ENCODE assay signal across 11 cellular contexts in the genomic region with DNA sequence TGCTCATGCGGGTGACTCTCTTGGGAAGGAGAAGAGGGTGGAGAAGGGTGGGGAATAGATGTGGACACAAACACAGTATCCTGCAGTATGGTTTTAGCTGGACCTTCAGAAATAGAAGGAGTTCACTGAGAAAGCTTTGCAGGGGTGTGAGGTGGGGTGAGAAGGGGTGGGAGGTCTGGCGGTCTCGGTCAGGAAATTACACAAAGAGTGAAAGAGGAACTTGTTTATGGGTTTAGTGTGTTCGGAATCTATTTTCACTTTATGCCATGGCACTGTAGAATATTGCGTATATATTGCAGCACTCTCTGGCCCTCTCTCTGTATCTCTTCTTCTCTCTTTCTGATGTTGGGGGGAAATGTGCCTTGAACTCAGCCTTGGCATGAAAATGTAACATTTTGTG.
DNase-seq lines count a peak whose midpoint lies in the region; ATAC-seq and TF ChIP-seq lines count a peak whose summit lies in the region.
"Had no signal": no experiment of that assay in that cellular context is flagged by ENCODE, and none has a peak within 500 bp of the region (broad histone marks: within the 10 kb centered on the region; RNA-seq: fewer than 3 reads in every experiment).

No MANE protein-coding gene starts in this region.

- peaks cover 5% of the 10 kb centered on the region for H3K9me3 Mint-ChIP-seq in activated T-helper 1 cell treated with anti-CD3 and anti-CD28 coated beads, Interleukin-12 subunit alpha, Interleukin-12 subunit beta, Interleukin-2, Interleukin-4 antibody, amounts not matched to agents 30 ng/mL and 10 ng/mL and 1 ng/mL, durations not matched to agents 14 hours and 24 hours and 36 hours
- peaks cover 4% of the 10 kb centered on the region for H3K9me3 Mint-ChIP-seq in type B pancreatic cell
- H3K9me3 Mint-ChIP-seq: CD4-positive, alpha-beta T cell had no signal

- H4K20me1 ChIP-seq in OCI-LY3 (ENCODE audit: insufficient read depth, low read length), result no peaks in the 10 kb centered on the region

- H3K4me3 ChIP-seq in OCI-LY3 (ENCODE audit: low read length), result no peak overlapping the region

- POLR2A ChIA-PET in GM10248 (lab: Yijun Ruan, JAX), result no interaction called here

- no peaks in the 10 kb centered on the region for H3K79me2 ChIP-seq in OCI-LY3 (ENCODE audit: low read length)

- H3K27ac Mint-ChIP-seq in activated T-helper 1 cell treated with anti-CD3 and anti-CD28 coated beads, Interleukin-12 subunit alpha, Interleukin-12 subunit beta, Interleukin-2, Interleukin-4 antibody, amounts not matched to agents 30 ng/mL and 10 ng/mL and 1 ng/mL, durations not matched to agents 14 hours and 24 hours and 36 hours, result no peak overlapping the region
- no peak overlapping the region for H3K27ac Mint-ChIP-seq in type B pancreatic cell
- H3K27ac Mint-ChIP-seq: CD4-positive, alpha-beta T cell had no signal

- H2AFZ ChIP-seq in OCI-LY3 (ENCODE audit: low read depth, low read length), result no peak overlapping the region

- no peaks in the 10 kb centered on the region for H3K36me3 Mint-ChIP-seq in activated T-helper 1 cell treated with anti-CD3 and anti-CD28 coated beads, Interleukin-12 subunit alpha, Interleukin-12 subunit beta, Interleukin-2, Interleukin-4 antibody, amounts not matched to agents 30 ng/mL and 10 ng/mL and 1 ng/mL, durations not matched to agents 14 hours and 24 hours and 36 hours (ENCODE audit: low read depth)
- H3K36me3 Mint-ChIP-seq in type B pancreatic cell, result no peaks in the 10 kb centered on the region

- H3K4me1 ChIP-seq in OCI-LY3 (ENCODE audit: low read length), result peaks cover 10% of the 10 kb centered on the region; the same call in 1 of the 2 replicates

- H3K4me3 Mint-ChIP-seq in activated T-helper 1 cell treated with anti-CD3 and anti-CD28 coated beads, Interleukin-12 subunit alpha, Interleukin-12 subunit beta, Interleukin-2, Interleukin-4 antibody, amounts not matched to agents 30 ng/mL and 10 ng/mL and 1 ng/mL, durations not matched to agents 14 hours and 24 hours and 36 hours, result no peak overlapping the region
- no peak overlapping the region for H3K4me3 Mint-ChIP-seq in type B pancreatic cell
- H3K4me3 Mint-ChIP-seq: CD4-positive, alpha-beta T cell; central memory CD8-positive, alpha-beta T cell had no signal

- no peak overlapping the region for H3K9ac ChIP-seq in OCI-LY3 (ENCODE audit: low read length)

- H3K4me2 ChIP-seq in OCI-LY3 (ENCODE audit: low read length), result peak overlapping the region; percentile 31

- H3K9me3 ChIP-seq in OCI-LY3 (ENCODE audit: insufficient read depth, low read length), result no peaks in the 10 kb centered on the region

- H3K27ac ChIP-seq in OCI-LY3 (ENCODE audit: low read length), result no peak overlapping the region

- peaks cover 9% of the 10 kb centered on the region; the same call in 1 of the 2 replicates for H3K27me3 ChIP-seq in OCI-LY3 (ENCODE audit: low read depth, low read length)

- H3K27me3 Mint-ChIP-seq in activated T-helper 1 cell treated with anti-CD3 and anti-CD28 coated beads, Interleukin-12 subunit alpha, Interleukin-12 subunit beta, Interleukin-2, Interleukin-4 antibody, amounts not matched to agents 30 ng/mL and 10 ng/mL and 1 ng/mL, durations not matched to agents 14 hours and 24 hours and 36 hours (ENCODE audit: insufficient read depth), result peaks cover 2% of the 10 kb centered on the region
- no peaks in the 10 kb centered on the region for H3K27me3 Mint-ChIP-seq in type B pancreatic cell

- ATAC-seq in GM19455 (IDR thresholded peaks at IDR 0.05; ENCODE audit: unreplicated experiment) (peak; percentile 87), HG03064 (IDR thresholded peaks at IDR 0.05; ENCODE audit: low read depth, unreplicated experiment) (peak; percentile 79)

- CTCF ChIA-PET in GM10248 (lab: Yijun Ruan, JAX), result no interaction called here

- H3K36me3 ChIP-seq in OCI-LY3 (replicated peaks; ENCODE audit: low read depth, low read length), result no peaks in the 10 kb centered on the region

- no peaks in the 10 kb centered on the region for H3K4me1 Mint-ChIP-seq in activated T-helper 1 cell treated with anti-CD3 and anti-CD28 coated beads, Interleukin-12 subunit alpha, Interleukin-12 subunit beta, Interleukin-2, Interleukin-4 antibody, amounts not matched to agents 30 ng/mL and 10 ng/mL and 1 ng/mL, durations not matched to agents 14 hours and 24 hours and 36 hours (ENCODE audit: low read depth)
- H3K4me1 Mint-ChIP-seq in type B pancreatic cell (ENCODE audit: unreplicated experiment), result no peaks in the 10 kb centered on the region
- H3K4me1 Mint-ChIP-seq: central memory CD8-positive, alpha-beta T cell had no signal

- intact Hi-C loops in activated T-helper 1 cell treated with anti-CD3 and anti-CD28 coated beads, Interleukin-12 subunit alpha, Interleukin-12 subunit beta, Interleukin-2, Interleukin-4 antibody, amounts not matched to agents 30 ng/mL and 10 ng/mL and 1 ng/mL, durations not matched to agents 14 hours and 24 hours and 36 hours (cut with micrococcal nuclease), result no loop called here

- peak; percentile 47 for DNase-seq in GM10248 (ENCODE audit: extremely low spot score)
- no peak for DNase-seq in activated T-helper 1 cell treated with anti-CD3 and anti-CD28 coated beads, Interleukin-12 subunit alpha, Interleukin-12 subunit beta, Interleukin-2, Interleukin-4 antibody, amounts not matched to agents 30 ng/mL and 10 ng/mL and 1 ng/mL, durations not matched to agents 14 hours and 24 hours and 36 hours (ENCODE audit: low spot score)
- no peak for DNase-seq in NK-92 (lab: John Stamatoyannopoulos, UW; ENCODE audit: unreplicated experiment)
- no peak for DNase-seq in T1000 (lab: John Stamatoyannopoulos, UW)
- DNase-seq in type B pancreatic cell (ENCODE audit: extremely low spot score, unreplicated experiment), result no peak
- DNase-seq: CD4-positive, alpha-beta T cell; stimulated activated naive CD4-positive, alpha-beta T cell treated with Interleukin-2 at 50 U/mL for 16 hours had no signal

- TF ChIP-seq CTCF in GM10248 (IDR thresholded peaks at IDR 0.05; ENCODE audit: control extremely low read depth, extremely low read depth, low read depth, missing control alignments), result no peak
- no peak for TF ChIP-seq CTCF in OCI-LY3 (IDR thresholded peaks at IDR 0.05; ENCODE audit: low read depth, low read length)
- no peak for TF ChIP-seq CTCF in type B pancreatic cell (conservative IDR thresholded peaks at IDR 0.05)
